1 cellular context compared by ENCODE assay signal in the genomic region with DNA sequence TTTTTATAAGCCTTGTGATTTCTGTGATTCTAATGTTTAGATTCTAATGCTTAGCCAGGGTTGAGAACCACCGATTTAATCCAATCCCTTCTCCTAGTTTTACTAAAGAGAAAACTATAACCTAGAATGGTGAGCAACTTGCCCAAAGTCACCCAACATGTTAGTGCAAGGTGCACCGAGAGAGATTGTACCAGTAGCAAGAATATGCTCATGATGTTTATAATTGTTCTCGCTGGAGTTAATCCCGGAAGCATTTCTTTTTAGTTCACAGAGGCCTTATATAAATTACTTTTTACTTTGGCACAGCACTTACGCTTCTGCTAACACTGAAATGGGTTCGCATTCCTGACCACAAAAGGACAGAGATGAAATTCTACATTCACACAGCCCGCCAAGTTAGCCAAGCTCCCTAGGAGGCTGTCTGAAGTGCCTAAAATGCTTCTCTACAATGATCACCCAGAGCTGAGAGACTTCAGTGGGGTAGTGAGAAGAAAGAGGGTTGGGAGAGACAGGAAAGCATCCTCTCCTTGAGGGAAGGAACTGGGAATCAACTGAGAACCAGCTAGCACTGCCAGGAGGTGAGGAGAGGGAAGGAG.
TF ChIP-seq lines count a peak whose summit lies in the region.

No MANE protein-coding gene starts in this region.

TF ChIP-seq in GM23338, 12 proteins besides CTCF, POLR2A, EP300 and RAD21 (continued from another document):
- TF ChIP-seq ZNF462 (CRISPR knock-in tag; IDR thresholded peaks at IDR 0.05) (no peak), ZNF114 (CRISPR knock-in tag; IDR thresholded peaks at IDR 0.05) (no peak), STAT1 (IDR thresholded peaks at IDR 0.05; ENCODE audit: unreplicated experiment) (no peak), CREB1 (CRISPR knock-in tag; IDR thresholded peaks at IDR 0.05; ENCODE audit: low read depth) (no peak), NANOG (IDR thresholded peaks at IDR 0.05; ENCODE audit: borderline replicate concordance) (no peak), EZH2phosphoT487 (IDR thresholded peaks at IDR 0.05; ENCODE audit: unreplicated experiment) (no peak)
- TF ChIP-seq, protein P1, sequence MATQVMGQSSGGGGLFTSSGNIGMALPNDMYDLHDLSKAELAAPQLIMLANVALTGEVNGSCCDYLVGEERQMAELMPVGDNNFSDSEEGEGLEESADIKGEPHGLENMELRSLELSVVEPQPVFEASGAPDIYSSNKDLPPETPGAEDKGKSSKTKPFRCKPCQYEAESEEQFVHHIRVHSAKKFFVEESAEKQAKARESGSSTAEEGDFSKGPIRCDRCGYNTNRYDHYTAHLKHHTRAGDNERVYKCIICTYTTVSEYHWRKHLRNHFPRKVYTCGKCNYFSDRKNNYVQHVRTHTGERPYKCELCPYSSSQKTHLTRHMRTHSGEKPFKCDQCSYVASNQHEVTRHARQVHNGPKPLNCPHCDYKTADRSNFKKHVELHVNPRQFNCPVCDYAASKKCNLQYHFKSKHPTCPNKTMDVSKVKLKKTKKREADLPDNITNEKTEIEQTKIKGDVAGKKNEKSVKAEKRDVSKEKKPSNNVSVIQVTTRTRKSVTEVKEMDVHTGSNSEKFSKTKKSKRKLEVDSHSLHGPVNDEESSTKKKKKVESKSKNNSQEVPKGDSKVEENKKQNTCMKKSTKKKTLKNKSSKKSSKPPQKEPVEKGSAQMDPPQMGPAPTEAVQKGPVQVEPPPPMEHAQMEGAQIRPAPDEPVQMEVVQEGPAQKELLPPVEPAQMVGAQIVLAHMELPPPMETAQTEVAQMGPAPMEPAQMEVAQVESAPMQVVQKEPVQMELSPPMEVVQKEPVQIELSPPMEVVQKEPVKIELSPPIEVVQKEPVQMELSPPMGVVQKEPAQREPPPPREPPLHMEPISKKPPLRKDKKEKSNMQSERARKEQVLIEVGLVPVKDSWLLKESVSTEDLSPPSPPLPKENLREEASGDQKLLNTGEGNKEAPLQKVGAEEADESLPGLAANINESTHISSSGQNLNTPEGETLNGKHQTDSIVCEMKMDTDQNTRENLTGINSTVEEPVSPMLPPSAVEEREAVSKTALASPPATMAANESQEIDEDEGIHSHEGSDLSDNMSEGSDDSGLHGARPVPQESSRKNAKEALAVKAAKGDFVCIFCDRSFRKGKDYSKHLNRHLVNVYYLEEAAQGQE (IDR thresholded peaks at IDR 0.05; ENCODE audit: unreplicated experiment) = no peak
TF ChIP-seq in GM23338: peak in this region for 0.
